10 cellular contexts compared by ENCODE assay signal in genomic region chr2:168635065-168635577, GRCh38.
DNase-seq lines count a peak whose midpoint lies in the region; ATAC-seq and TF ChIP-seq lines count a peak whose summit lies in the region.
"Had no signal": no experiment of that assay in that cellular context is flagged by ENCODE, and none has a peak within 500 bp of the region (broad histone marks: within the 10 kb centered on the region; RNA-seq: fewer than 3 reads in every experiment).

No MANE protein-coding gene starts in this region.

- H3K36me3 Mint-ChIP-seq in activated CD4-positive, alpha-beta memory T cell treated with anti-CD3 and anti-CD28 coated beads for 36 hours: peaks cover 1% of the 10 kb centered on the region
- H3K36me3 Mint-ChIP-seq in CD4-positive, alpha-beta T cell (ENCODE audit: low read depth): peaks cover 3% of the 10 kb centered on the region
- H3K36me3 Mint-ChIP-seq: naive B cell had no signal

- intact Hi-C loops in esophagus muscularis mucosa (cut with DNase I): loop anchor here (5.0 to 10.0 kb wide), 3 partner anchors 50 to 178 kb away; partner anchors contain the start of gene CERS6
- intact Hi-C loops in activated CD4-positive, alpha-beta memory T cell treated with anti-CD3 and anti-CD28 coated beads for 36 hours (cut with micrococcal nuclease): no loop called here
- intact Hi-C loops in CD4-positive, alpha-beta T cell (cut with DNase I, micrococcal nuclease): no loop called here

- no peak for TF ChIP-seq CTCF in AG04449 (IDR thresholded peaks at IDR 0.05; ENCODE audit: insufficient read depth, low read length, missing control alignments)
- TF ChIP-seq CTCF in esophagus muscularis mucosa (IDR thresholded peaks at IDR 0.05): no peak
- TF ChIP-seq CTCF in CD4-positive, alpha-beta T cell (IDR thresholded peaks at IDR 0.05): no peak

- no peak overlapping the region for H3K4me3 Mint-ChIP-seq in activated CD4-positive, alpha-beta memory T cell treated with anti-CD3 and anti-CD28 coated beads for 36 hours
- H3K4me3 Mint-ChIP-seq in CD4-positive, alpha-beta T cell: no peak overlapping the region

- H3K27me3 Mint-ChIP-seq in activated CD4-positive, alpha-beta memory T cell treated with anti-CD3 and anti-CD28 coated beads for 36 hours: no peaks in the 10 kb centered on the region
- H3K27me3 Mint-ChIP-seq in CD4-positive, alpha-beta T cell: no peaks in the 10 kb centered on the region
- H3K27me3 Mint-ChIP-seq: naive B cell had no signal

- no peaks in the 10 kb centered on the region for H3K36me3 ChIP-seq in esophagus muscularis mucosa

- DNase-seq in AG04449 (ENCODE audit: low read depth, low spot score): peak; percentile 24
- no peak for DNase-seq in esophagus muscularis mucosa (ENCODE audit: extremely low spot score)
- DNase-seq in middle frontal gyrus (ENCODE audit: extremely low spot score, low spot score): peak; percentile 40
- DNase-seq in activated CD4-positive, alpha-beta memory T cell treated with anti-CD3 and anti-CD28 coated beads for 36 hours: no peak
- DNase-seq in CD4-positive, alpha-beta T cell: no peak
- DNase-seq in KG1 (lab: John Stamatoyannopoulos, UW): no peak
- DNase-seq: cerebellar nuclear complex, naive B cell had no signal

- peaks cover 3% of the 10 kb centered on the region for H3K4me1 Mint-ChIP-seq in activated CD4-positive, alpha-beta memory T cell treated with anti-CD3 and anti-CD28 coated beads for 36 hours (ENCODE audit: low read depth)
- H3K4me1 Mint-ChIP-seq in CD4-positive, alpha-beta T cell (ENCODE audit: low read depth): peaks cover 15% of the 10 kb centered on the region

- peak overlapping the region; percentile 78 to 86 (median 82) for H3K27ac ChIP-seq in esophagus muscularis mucosa (replicated peaks in 1 of 4)
- no peak overlapping the region for H3K27ac ChIP-seq in CD4-positive, alpha-beta T cell (ENCODE audit: low read depth, low read length)

- H3K4me1 ChIP-seq in esophagus muscularis mucosa: peaks cover 46 to 83% (median 67%) of the 10 kb centered on the region in 4 donors

- no peak for TF ChIP-seq EP300 in esophagus muscularis mucosa (IDR thresholded peaks at IDR 0.05)

- H3K9me3 ChIP-seq in esophagus muscularis mucosa: no peaks in the 10 kb centered on the region
- H3K9me3 ChIP-seq in CD4-positive, alpha-beta T cell (ENCODE audit: control insufficient read depth, low read length): no peaks in the 10 kb centered on the region

- 26% methylated on average over 3 of the region's 3 CpGs for WGBS in esophagus muscularis mucosa

- no peak overlapping the region for H3K4me3 ChIP-seq in AG04449 (ENCODE audit: low read depth, low read length)
- H3K4me3 ChIP-seq in esophagus muscularis mucosa: peak overlapping the region in 1 of 4 donors; percentile 5

- CTCF ChIA-PET in AG04449 (lab: Yijun Ruan, JAX): no interaction called here
- CTCF ChIA-PET in activated CD4-positive, alpha-beta memory T cell treated with anti-CD3 and anti-CD28 coated beads for 36 hours (lab: Charles Lee): no interaction called here
- CTCF ChIA-PET in CD4-positive, alpha-beta T cell (lab: Charles Lee): no interaction called here

- ATAC-seq in HG03460 (IDR thresholded peaks at IDR 0.05; ENCODE audit: unreplicated experiment) (peak; percentile 38), GM21576 (IDR thresholded peaks at IDR 0.05; ENCODE audit: unreplicated experiment) (no peak)
- no peak for ATAC-seq in CD4-positive, alpha-beta T cell (ENCODE audit: poor library complexity)

- TF ChIP-seq POLR2A in esophagus muscularis mucosa (IDR thresholded peaks at IDR 0.05; ENCODE audit: low read depth): no peak

- H3K9me3 Mint-ChIP-seq in activated CD4-positive, alpha-beta memory T cell treated with anti-CD3 and anti-CD28 coated beads for 36 hours: no peaks in the 10 kb centered on the region
- no peaks in the 10 kb centered on the region for H3K9me3 Mint-ChIP-seq in CD4-positive, alpha-beta T cell
- H3K9me3 Mint-ChIP-seq: naive B cell had no signal

- POLR2A ChIA-PET in AG04449 (lab: Yijun Ruan, JAX): no interaction called here
- POLR2A ChIA-PET in activated CD4-positive, alpha-beta memory T cell treated with anti-CD3 and anti-CD28 coated beads for 36 hours (lab: Charles Lee): no interaction called here
- POLR2A ChIA-PET in CD4-positive, alpha-beta T cell (lab: Charles Lee): no interaction called here

- no peak overlapping the region for H3K27ac Mint-ChIP-seq in activated CD4-positive, alpha-beta memory T cell treated with anti-CD3 and anti-CD28 coated beads for 36 hours
- H3K27ac Mint-ChIP-seq in CD4-positive, alpha-beta T cell: no peak overlapping the region

- H3K27me3 ChIP-seq in esophagus muscularis mucosa: no peaks in the 10 kb centered on the region
- no peaks in the 10 kb centered on the region for H3K27me3 ChIP-seq in CD4-positive, alpha-beta T cell (ENCODE audit: control insufficient read depth, insufficient read depth, low read length)

Comparison
In these comparisons a context has a peak if more than half of its experiments do, and no peak if none do; other contexts are left out.
1. DNase-seq: peak in AG04449 (single experiment) and middle frontal gyrus (single experiment); none in esophagus muscularis mucosa (single experiment), activated CD4-positive, alpha-beta memory T cell treated with anti-CD3 and anti-CD28 coated beads for 36 hours (single experiment), CD4-positive, alpha-beta T cell (0 of 10) and KG1 (single experiment).